In the genomic region with DNA sequence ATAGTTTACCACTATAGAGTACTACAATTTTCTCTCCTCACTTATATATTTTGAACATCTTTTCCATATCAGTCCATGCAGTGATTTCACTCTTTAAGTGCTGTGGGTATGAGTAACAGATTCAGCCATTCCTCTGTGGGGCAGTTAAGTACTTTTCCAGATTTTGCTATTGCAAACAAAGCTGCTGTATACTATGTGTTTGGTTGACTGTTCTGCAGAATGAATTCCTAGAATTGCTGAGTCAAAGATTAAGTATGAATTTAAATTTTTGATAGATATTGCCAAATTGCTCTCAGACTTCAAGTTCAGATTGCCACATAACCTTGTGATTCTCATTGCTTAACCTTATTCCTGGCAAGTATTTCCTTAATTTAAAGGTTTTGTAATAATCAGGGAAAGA, we compare ENCODE assay signal across 9 cellular contexts. TPM values are rescaled to one million over a fixed set of nuclear protein-coding genes. Genes with fewer than 3 reads are reported as not detected.
DNase-seq lines count a peak whose midpoint lies in the region; ATAC-seq and TF ChIP-seq lines count a peak whose summit lies in the region.
"Had no signal": no experiment of that assay in that cellular context is flagged by ENCODE, and none has a peak within 500 bp of the region (broad histone marks: within the 10 kb centered on the region; RNA-seq: fewer than 3 reads in every experiment).

No MANE protein-coding gene starts in this region.

- H3K27me3 ChIP-seq in GM23248 (replicated peaks; ENCODE audit: insufficient read depth) (no peaks in the 10 kb centered on the region), foreskin keratinocyte (no peaks in the 10 kb centered on the region), subcutaneous abdominal adipose tissue (ENCODE audit: control insufficient read depth in 5 of 5, insufficient read depth in 4 of 5, low read length in 5 of 5) (no peaks in the 10 kb centered on the region)

- no peaks in the 10 kb centered on the region for H3K79me2 ChIP-seq in GM23248 (ENCODE audit: insufficient read depth)
- H3K79me2 ChIP-seq: parathyroid adenoma had no signal

- H3F3A ChIP-seq in GM23248 (ENCODE audit: insufficient read depth), result peaks cover 52% of the 10 kb centered on the region

- H3K4me1 ChIP-seq in GM23248 (ENCODE audit: insufficient read depth) (peaks cover 46% of the 10 kb centered on the region), foreskin keratinocyte (peaks cover 4% of the 10 kb centered on the region), subcutaneous abdominal adipose tissue (ENCODE audit: control insufficient read depth in 5 of 5, insufficient read depth in 5 of 5, low read length in 5 of 5) (peaks cover 13 to 56% (median 53%) of the 10 kb centered on the region in 5 donors)
- H3K4me1 ChIP-seq: parathyroid adenoma had no signal

- H3K4me2 ChIP-seq in GM23248 (ENCODE audit: unreplicated experiment), result peak overlapping the region; percentile 74

- H3K27ac ChIP-seq in GM23248 (peak overlapping the region; percentile 95), SK-N-MC (peak overlapping the region; percentile 98), foreskin keratinocyte (no peak overlapping the region), subcutaneous abdominal adipose tissue (ENCODE audit: low read depth, low read length) (peak overlapping the region; percentile 98)
- H3K27ac ChIP-seq: parathyroid adenoma had no signal

- no peaks in the 10 kb centered on the region for H3K9me2 ChIP-seq in GM23248 (ENCODE audit: insufficient read depth)

- H3K4me3 ChIP-seq in GM23248, result peak overlapping the region; percentile 28
- peak overlapping the region; percentile 51 for H3K4me3 ChIP-seq in SK-N-MC
- no peak overlapping the region for H3K4me3 ChIP-seq in subcutaneous abdominal adipose tissue (ENCODE audit: low read depth in 1 of 5, low read length in 5 of 5)

- peak; percentile 50 for ATAC-seq in foreskin keratinocyte

- H3K9ac ChIP-seq in GM23248 (peak overlapping the region; percentile 71), SK-N-MC (ENCODE audit: insufficient read length) (peak overlapping the region; percentile 60), subcutaneous abdominal adipose tissue (ENCODE audit: low read length in 5 of 5) (peak overlapping the region; percentile 34 to 73 (median 54))
- H3K9ac ChIP-seq: parathyroid adenoma had no signal

- no peaks in the 10 kb centered on the region for H4K20me1 ChIP-seq in GM23248 (ENCODE audit: insufficient read depth)

- H2AFZ ChIP-seq in GM23248, result no peak overlapping the region
- H2AFZ ChIP-seq: parathyroid adenoma had no signal

- H3K9me3 ChIP-seq in GM23248 (ENCODE audit: low read depth), result no peaks in the 10 kb centered on the region
- no peaks in the 10 kb centered on the region for H3K9me3 ChIP-seq in SK-N-MC (ENCODE audit: low read depth, low read length)
- no peaks in the 10 kb centered on the region for H3K9me3 ChIP-seq in subcutaneous abdominal adipose tissue (ENCODE audit: control insufficient read depth in 5 of 5, low read length in 5 of 5)

- no peaks in the 10 kb centered on the region for H3K36me3 ChIP-seq in GM23248 (ENCODE audit: low read depth)
- H3K36me3 ChIP-seq in SK-N-MC (ENCODE audit: insufficient read depth, low read length), result no peaks in the 10 kb centered on the region; the same call in 1 of the 2 replicates
- peaks cover 0 to 2% (median 0%) of the 10 kb centered on the region in 5 donors for H3K36me3 ChIP-seq in subcutaneous abdominal adipose tissue (ENCODE audit: control insufficient read depth in 5 of 5, insufficient read depth in 5 of 5, low read length in 5 of 5)

- DNase-seq in GM23248 (peak; percentile 94), SK-N-MC (ENCODE audit: low read depth, low spot score) (peak; percentile 55), foreskin keratinocyte (peak; percentile 67 to 81), SW 1271 (lab: John Stamatoyannopoulos, UW) (no peak), globus pallidus (ENCODE audit: low spot score) (no peak)
- no peak for DNase-seq in stimulated activated CD4-positive, alpha-beta T cell treated with anti-CD3 and anti-CD28 coated beads, Interleukin-4, amount 100 ng/mL, for 1 hour
- DNase-seq: activated CD4-positive, CD25-positive, alpha-beta regulatory T cell treated with anti-CD3 and anti-CD28 coated beads, Interleukin-2, amount 50 U/mL, for 72 hours had no signal

- in situ Hi-C loops in GM23248 (cut with MboI), result no loop called here

- no peak for TF ChIP-seq CTCF in foreskin keratinocyte (conservative IDR thresholded peaks at IDR 0.05)

RNA-seq across cellular contexts. Expression of a gene that starts 21.6 kb away (rescaled TPM):
- 153 and 163 TPM in 2 replicates for total RNA-seq in GM23248 (2014; rRNA removed; shearing (Covaris generic))
- polyA plus RNA-seq in GM23248 (2016; fragmentation: Nextera tagmentation; extraction: Ambion mirVana), result 181 and 186 TPM in 2 replicates
- total RNA-seq in foreskin keratinocyte, result 85.2 and 85.7 TPM in 2 replicates
- polyA plus RNA-seq in foreskin keratinocyte, result 44.2 and 48.0 TPM in 2 replicates

RNA-seq across cellular contexts. Expression of a gene that starts 41.3 kb away (rescaled TPM):
- total RNA-seq in GM23248 (2014; rRNA removed; shearing (Covaris generic)), result 105 and 117 TPM in 2 replicates
- polyA plus RNA-seq in GM23248 (2016; fragmentation: Nextera tagmentation; extraction: Ambion mirVana) (103 and 110 TPM in 2 replicates), foreskin keratinocyte (168 and 206 TPM in 2 replicates)
- total RNA-seq in foreskin keratinocyte, result 190 and 217 TPM in 2 replicates

RNA-seq across cellular contexts. Expression of a gene that starts 45.4 kb away (rescaled TPM):
- 6.4 and 8.1 TPM in 2 replicates for total RNA-seq in GM23248 (2014; rRNA removed; shearing (Covaris generic))
- polyA plus RNA-seq in GM23248 (2016; fragmentation: Nextera tagmentation; extraction: Ambion mirVana) (3.9 and 4.0 TPM in 2 replicates), foreskin keratinocyte (11.6 and 12.0 TPM in 2 replicates)
- total RNA-seq in foreskin keratinocyte, result 12.2 and 12.3 TPM in 2 replicates

RNA-seq across cellular contexts. Expression of a gene that starts 59.3 kb away (rescaled TPM):
- 5.7 and 7.1 TPM in 2 replicates for total RNA-seq in GM23248 (2014; rRNA removed; shearing (Covaris generic))
- polyA plus RNA-seq in GM23248 (2016; fragmentation: Nextera tagmentation; extraction: Ambion mirVana) (8.1 and 10.3 TPM in 2 replicates), foreskin keratinocyte (3.7 and 3.9 TPM in 2 replicates)
- total RNA-seq in foreskin keratinocyte, result 2.7 and 2.8 TPM in 2 replicates

Comparison
In these comparisons a context has a peak if more than half of its experiments do, and no peak if none do; other contexts are left out.
1. DNase-seq: peak in GM23248 (single experiment), SK-N-MC (single experiment) and foreskin keratinocyte (2 of 2); none in SW 1271 (0 of 2), stimulated activated CD4-positive, alpha-beta T cell treated with anti-CD3 and anti-CD28 coated beads, Interleukin-4, amount 100 ng/mL, for 1 hour (single experiment) and globus pallidus (single experiment).
2. H3K4me3 ChIP-seq: peak in GM23248 (single experiment) and SK-N-MC (single experiment); none in subcutaneous abdominal adipose tissue (0 of 5).
3. Peak in every context shown above with its lines, with median percentiles within 50 percentile points of each other: H3K9ac ChIP-seq.